6 cellular contexts compared by ENCODE assay signal in the genomic region with DNA sequence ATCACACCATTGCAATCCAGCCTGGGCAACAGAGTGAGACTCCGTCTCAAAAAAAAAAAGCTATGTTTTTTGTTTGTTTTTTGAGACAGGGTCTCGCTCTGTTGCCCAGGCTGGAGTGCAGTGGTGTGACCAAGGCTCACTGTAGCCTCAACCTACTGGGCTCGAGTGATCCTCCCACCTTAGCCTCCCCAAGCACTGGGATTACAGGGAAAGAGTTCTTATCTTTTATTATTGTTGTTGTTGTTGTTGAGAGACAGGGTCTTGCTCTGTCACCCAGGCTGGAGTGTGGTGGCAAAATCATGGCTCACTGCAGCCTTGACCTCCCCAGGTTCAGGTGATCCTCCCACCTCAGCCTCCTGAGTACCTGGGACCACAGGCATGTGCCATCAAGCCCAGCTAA. TPM values are rescaled to one million over a fixed set of nuclear protein-coding genes. Genes with fewer than 3 reads are reported as not detected.
"Had no signal": no experiment of that assay in that cellular context is flagged by ENCODE, and none has a peak within 500 bp of the region (broad histone marks: within the 10 kb centered on the region; RNA-seq: fewer than 3 reads in every experiment).

No MANE protein-coding gene starts in this region.

RNA-seq across cellular contexts. Expression of a gene that starts 10.5 kb away (rescaled TPM):
- total RNA-seq: GM23338, H1, HT1080 had no signal

RNA-seq across cellular contexts. Expression of a gene that starts 16.3 kb away (rescaled TPM):
- total RNA-seq: GM23338, H1, H9, HepG2, HFFc6, HT1080 had no signal
- polyA plus RNA-seq: GM23338, HepG2 had no signal

RNA-seq across cellular contexts. Expression of a gene that starts 35.1 kb away (rescaled TPM):
- total RNA-seq: HT1080 had no signal
